1 cellular context compared by ENCODE assay signal in the genomic region with DNA sequence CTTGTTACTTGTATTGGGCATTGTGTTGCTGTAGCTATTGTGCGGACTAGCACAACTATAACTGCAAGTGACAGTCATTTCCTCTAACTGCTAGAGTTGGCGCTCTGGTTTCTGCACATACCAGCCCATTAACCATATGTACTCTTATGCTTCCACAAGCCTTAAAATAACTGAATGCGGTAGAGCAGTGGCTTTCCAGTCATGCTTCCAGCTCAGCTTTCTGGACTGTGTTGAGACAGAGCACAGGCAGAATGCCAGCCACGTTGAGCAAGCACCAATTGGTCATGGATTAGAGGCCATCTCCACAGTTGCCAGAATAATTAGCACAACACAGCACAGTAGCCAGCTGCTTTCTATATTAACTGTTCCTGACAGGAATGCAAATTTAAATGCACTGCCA.
A peak's percentile ranks its signal among the peaks of the same experiment; 100 is the strongest.
TF ChIP-seq lines count a peak whose summit lies in the region.

No MANE protein-coding gene starts in this region.

TF ChIP-seq in IMR-90, 13 proteins besides CTCF, POLR2A, EP300 and RAD21 (continued from another document):
- TF ChIP-seq ELK1 (IDR thresholded peaks at IDR 0.05; ENCODE audit: borderline replicate concordance, low read depth, low read length) = no peak
- TF ChIP-seq MXI1 (IDR thresholded peaks at IDR 0.05; ENCODE audit: borderline replicate concordance, low read depth, low read length) = peak; percentile 83
- TF ChIP-seq USF2 (IDR thresholded peaks at IDR 0.05; ENCODE audit: low read depth, low read length) = no peak
- TF ChIP-seq RCOR1 (IDR thresholded peaks at IDR 0.05; ENCODE audit: insufficient replicate concordance, low read length) = no peak
- TF ChIP-seq NFE2L2 (IDR thresholded peaks at IDR 0.05; ENCODE audit: low read depth, low read length) = peak; percentile 13; the same call in 1 of the 2 replicates
